9 cellular contexts compared by ENCODE assay signal in the genomic region with DNA sequence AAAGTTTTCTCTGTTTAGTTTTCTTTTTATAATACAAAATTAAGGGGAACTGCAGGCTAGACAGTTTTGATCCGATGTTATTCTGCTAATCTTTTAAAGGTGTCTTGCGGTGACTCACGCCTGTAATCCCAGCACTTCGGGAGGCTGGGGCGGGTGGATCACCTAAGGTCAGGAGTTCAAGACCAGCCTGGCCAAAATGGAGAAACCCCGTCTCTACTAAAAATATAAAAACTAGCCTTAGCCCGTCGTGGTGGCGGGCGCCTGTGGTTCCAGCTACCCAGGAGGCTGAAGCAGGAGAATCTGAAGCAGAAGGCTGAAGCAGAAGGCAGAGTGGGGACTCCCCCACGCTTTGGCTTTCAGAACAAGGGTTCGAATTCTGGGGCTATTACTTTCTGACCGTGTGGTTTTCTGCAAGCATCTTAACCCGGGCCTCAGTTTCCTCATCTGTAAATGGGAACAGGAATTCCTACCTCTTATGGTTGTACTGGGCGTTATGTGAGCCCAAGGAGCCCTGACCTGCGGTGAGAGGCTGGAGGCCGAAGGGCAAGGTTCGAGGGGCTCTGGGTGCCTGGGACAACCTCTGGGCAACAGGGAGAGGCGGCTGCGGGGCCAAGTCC. TPM values are rescaled to one million over a fixed set of nuclear protein-coding genes. Genes with fewer than 3 reads are reported as not detected.
A peak's percentile ranks its signal among the peaks of the same experiment; 100 is the strongest.
DNase-seq lines count a peak whose midpoint lies in the region; ATAC-seq lines count a peak whose summit lies in the region.
"Had no signal": no experiment of that assay in that cellular context is flagged by ENCODE, and none has a peak within 500 bp of the region (broad histone marks: within the 10 kb centered on the region; RNA-seq: fewer than 3 reads in every experiment).

No MANE protein-coding gene starts in this region.

- intact Hi-C loops in activated T-helper 1 cell treated with anti-CD3 and anti-CD28 coated beads, Interleukin-12 subunit alpha, Interleukin-12 subunit beta, Interleukin-2, Interleukin-4 antibody, amounts not matched to agents 30 ng/mL and 10 ng/mL and 1 ng/mL, durations not matched to agents 14 hours and 24 hours and 36 hours (cut with micrococcal nuclease), result loop anchor here (2.0 kb wide), 1 partner anchor 548 kb away; the partner anchor contains the start of genes PSME3IP1 and RSPRY1

- peaks cover 19% of the 10 kb centered on the region for H3K4me1 Mint-ChIP-seq in activated T-helper 1 cell treated with anti-CD3 and anti-CD28 coated beads, Interleukin-12 subunit alpha, Interleukin-12 subunit beta, Interleukin-2, Interleukin-4 antibody, amounts not matched to agents 30 ng/mL and 10 ng/mL and 1 ng/mL, durations not matched to agents 14 hours and 24 hours and 36 hours (ENCODE audit: low read depth)
- H3K4me1 Mint-ChIP-seq in stimulated activated naive B cell treated with anti-CD40 and anti-IgM and Interleukin-4, amounts not matched to agents 10 μg/mL and 1 μg/mL and 100 μg/mL, for 72 hours, result peaks cover 16 to 19% of the 10 kb centered on the region in 2 donors

- DNase-seq in activated T-helper 1 cell treated with anti-CD3 and anti-CD28 coated beads, Interleukin-12 subunit alpha, Interleukin-12 subunit beta, Interleukin-2, Interleukin-4 antibody, amounts not matched to agents 30 ng/mL and 10 ng/mL and 1 ng/mL, durations not matched to agents 14 hours and 24 hours and 36 hours (ENCODE audit: low spot score), result no peak
- no peak for DNase-seq in stimulated activated naive B cell treated with anti-CD40 and anti-IgM and Interleukin-4, amounts not matched to agents 10 μg/mL and 1 μg/mL and 100 μg/mL, for 72 hours
- no peak for DNase-seq in inferior parietal cortex (ENCODE audit: extremely low spot score)
- DNase-seq in MV-4-11 (lab: John Stamatoyannopoulos, UW), result no peak
- DNase-seq in SHP77 treated with DMSO at 0.1 percent for 48 hours (lab: John Stamatoyannopoulos, UW), result no peak
- DNase-seq in SW480 (ENCODE audit: low spot score), result no peak

- peak; percentile 0 for ATAC-seq in HG03095 (IDR thresholded peaks at IDR 0.05; ENCODE audit: unreplicated experiment)
- no peak for ATAC-seq in stimulated activated naive B cell treated with anti-CD40 and anti-IgM and Interleukin-4, amounts not matched to agents 10 μg/mL and 1 μg/mL and 100 μg/mL, for 72 hours (replicated peaks)

- H3K9ac ChIP-seq in iPS-18a (ENCODE audit: low read length), result peak overlapping the region; percentile 97

- H3K27me3 ChIP-seq in iPS-18a (ENCODE audit: control insufficient read depth, insufficient read depth, low read length), result no peaks in the 10 kb centered on the region

- peak overlapping the region; percentile 91 for H3K4me3 ChIP-seq in iPS-18a (ENCODE audit: low read length)

- peak overlapping the region; percentile 97 for H3K27ac Mint-ChIP-seq in activated T-helper 1 cell treated with anti-CD3 and anti-CD28 coated beads, Interleukin-12 subunit alpha, Interleukin-12 subunit beta, Interleukin-2, Interleukin-4 antibody, amounts not matched to agents 30 ng/mL and 10 ng/mL and 1 ng/mL, durations not matched to agents 14 hours and 24 hours and 36 hours
- H3K27ac Mint-ChIP-seq in stimulated activated naive B cell treated with anti-CD40 and anti-IgM and Interleukin-4, amounts not matched to agents 10 μg/mL and 1 μg/mL and 100 μg/mL, for 72 hours, result peak overlapping the region; percentile 97

- H3K4me1 ChIP-seq in iPS-18a (ENCODE audit: control insufficient read depth, low read depth, low read length), result peaks cover 7% of the 10 kb centered on the region

- no peaks in the 10 kb centered on the region for H3K27me3 Mint-ChIP-seq in activated T-helper 1 cell treated with anti-CD3 and anti-CD28 coated beads, Interleukin-12 subunit alpha, Interleukin-12 subunit beta, Interleukin-2, Interleukin-4 antibody, amounts not matched to agents 30 ng/mL and 10 ng/mL and 1 ng/mL, durations not matched to agents 14 hours and 24 hours and 36 hours (ENCODE audit: insufficient read depth)
- no peaks in the 10 kb centered on the region for H3K27me3 Mint-ChIP-seq in stimulated activated naive B cell treated with anti-CD40 and anti-IgM and Interleukin-4, amounts not matched to agents 10 μg/mL and 1 μg/mL and 100 μg/mL, for 72 hours

- no peaks in the 10 kb centered on the region for H3K36me3 ChIP-seq in iPS-18a (ENCODE audit: control insufficient read depth, low read depth, low read length)

- peak overlapping the region; percentile 96 for H3K27ac ChIP-seq in iPS-18a (ENCODE audit: low read length)

- H3K36me3 Mint-ChIP-seq in activated T-helper 1 cell treated with anti-CD3 and anti-CD28 coated beads, Interleukin-12 subunit alpha, Interleukin-12 subunit beta, Interleukin-2, Interleukin-4 antibody, amounts not matched to agents 30 ng/mL and 10 ng/mL and 1 ng/mL, durations not matched to agents 14 hours and 24 hours and 36 hours (ENCODE audit: low read depth), result peaks cover 8% of the 10 kb centered on the region
- H3K36me3 Mint-ChIP-seq in stimulated activated naive B cell treated with anti-CD40 and anti-IgM and Interleukin-4, amounts not matched to agents 10 μg/mL and 1 μg/mL and 100 μg/mL, for 72 hours, result peaks cover 12 to 13% of the 10 kb centered on the region in 2 donors

- no peaks in the 10 kb centered on the region for H3K9me3 ChIP-seq in iPS-18a (ENCODE audit: control insufficient read depth, low read depth, low read length)

- peak overlapping the region; percentile 97 for H3K4me3 Mint-ChIP-seq in activated T-helper 1 cell treated with anti-CD3 and anti-CD28 coated beads, Interleukin-12 subunit alpha, Interleukin-12 subunit beta, Interleukin-2, Interleukin-4 antibody, amounts not matched to agents 30 ng/mL and 10 ng/mL and 1 ng/mL, durations not matched to agents 14 hours and 24 hours and 36 hours
- H3K4me3 Mint-ChIP-seq in stimulated activated naive B cell treated with anti-CD40 and anti-IgM and Interleukin-4, amounts not matched to agents 10 μg/mL and 1 μg/mL and 100 μg/mL, for 72 hours, result peak overlapping the region; percentile 95 to 98

- peaks cover 22% of the 10 kb centered on the region for H3K9me3 Mint-ChIP-seq in activated T-helper 1 cell treated with anti-CD3 and anti-CD28 coated beads, Interleukin-12 subunit alpha, Interleukin-12 subunit beta, Interleukin-2, Interleukin-4 antibody, amounts not matched to agents 30 ng/mL and 10 ng/mL and 1 ng/mL, durations not matched to agents 14 hours and 24 hours and 36 hours
- peaks cover 9 to 13% of the 10 kb centered on the region in 2 donors for H3K9me3 Mint-ChIP-seq in stimulated activated naive B cell treated with anti-CD40 and anti-IgM and Interleukin-4, amounts not matched to agents 10 μg/mL and 1 μg/mL and 100 μg/mL, for 72 hours

RNA-seq across cellular contexts. Expression of gene KATNB1, which starts 1.2 kb away (rescaled TPM):
- 46.1 and 49.1 TPM in 2 replicates for total RNA-seq in activated T-helper 1 cell treated with anti-CD3 and anti-CD28 coated beads, Interleukin-12 subunit alpha, Interleukin-12 subunit beta, Interleukin-2, Interleukin-4 antibody, amounts not matched to agents 30 ng/mL and 10 ng/mL and 1 ng/mL, durations not matched to agents 14 hours and 24 hours and 36 hours

RNA-seq across cellular contexts. Expression of gene DRC7, which starts 39.8 kb away (rescaled TPM):
- total RNA-seq in activated T-helper 1 cell treated with anti-CD3 and anti-CD28 coated beads, Interleukin-12 subunit alpha, Interleukin-12 subunit beta, Interleukin-2, Interleukin-4 antibody, amounts not matched to agents 30 ng/mL and 10 ng/mL and 1 ng/mL, durations not matched to agents 14 hours and 24 hours and 36 hours, result not detected in 2 replicates
- total RNA-seq: SK-MEL-5 had no signal
